20 cellular contexts compared by ENCODE assay signal in the genomic region with DNA sequence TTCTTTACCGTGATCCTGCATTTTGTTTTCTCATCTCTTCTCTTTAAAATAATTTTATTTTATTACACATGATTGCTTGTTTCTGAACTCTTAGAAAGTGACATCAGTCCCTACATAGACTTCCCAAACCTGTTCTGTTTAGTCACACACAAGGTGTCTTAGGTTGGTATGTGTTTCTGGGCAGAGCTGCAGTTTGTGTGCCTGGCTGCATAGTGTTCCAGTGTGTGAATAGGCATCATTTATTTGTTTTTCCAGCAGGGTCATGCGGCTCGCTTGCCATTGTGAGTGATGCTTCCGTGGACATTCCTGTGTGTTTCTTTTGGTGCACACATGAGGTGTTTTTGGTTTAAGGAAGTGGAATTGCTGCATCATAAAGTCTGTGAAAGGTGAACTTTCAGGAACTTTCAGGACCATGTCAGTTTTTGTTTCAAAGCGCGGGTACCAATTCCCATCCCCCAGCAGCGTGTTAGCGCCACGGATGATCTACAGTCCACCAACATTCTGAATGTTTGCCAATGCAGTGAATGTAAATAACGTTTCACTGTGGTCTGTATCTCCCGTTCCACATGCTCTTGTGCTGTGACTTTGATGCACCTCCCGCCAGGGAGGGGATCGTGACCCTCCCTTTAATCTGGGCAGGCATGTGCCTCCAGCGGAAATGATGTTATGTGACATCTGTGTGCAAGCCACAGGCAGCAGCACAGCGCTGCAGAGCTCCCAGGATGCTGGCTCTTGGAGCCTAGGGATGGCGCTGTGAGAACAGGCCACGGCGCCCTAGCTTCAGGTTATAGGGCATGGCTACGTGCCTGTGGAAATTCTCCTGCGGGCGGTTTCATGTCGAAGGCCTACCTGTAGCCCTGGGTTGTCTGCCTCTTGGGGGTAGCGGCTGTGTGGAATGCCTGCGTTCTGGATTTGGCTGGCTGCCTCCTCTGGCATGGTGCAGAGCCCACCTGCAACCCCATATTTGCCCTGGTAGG.
DNase-seq lines count a peak whose midpoint lies in the region; ATAC-seq and TF ChIP-seq lines count a peak whose summit lies in the region.
"Had no signal": no experiment of that assay in that cellular context is flagged by ENCODE, and none has a peak within 500 bp of the region (broad histone marks: within the 10 kb centered on the region; RNA-seq: fewer than 3 reads in every experiment).

No MANE protein-coding gene starts in this region.

- peak; percentile 26 for DNase-seq in NCI-H82 (lab: John Stamatoyannopoulos, UW)
- DNase-seq in NCI-H82 treated with DMSO at 0.1 percent for 48 hours (lab: John Stamatoyannopoulos, UW; ENCODE audit: unreplicated experiment): no peak
- no peak for DNase-seq in T-helper 17 cell
- DNase-seq in epithelial cell of esophagus (ENCODE audit: low read depth): peak; percentile 14
- no peak for DNase-seq in retinal pigment epithelial cell (ENCODE audit: low read depth)
- no peak for DNase-seq in DMS 273 (lab: John Stamatoyannopoulos, UW; ENCODE audit: unreplicated experiment)
- no peak for DNase-seq in NCI-H1930 (lab: John Stamatoyannopoulos, UW)
- DNase-seq in NCI-H1436 (lab: John Stamatoyannopoulos, UW): no peak
- DNase-seq: activated CD4-positive, alpha-beta T cell treated with anti-CD3 and anti-CD28 coated beads for 4 hours; activated gamma-delta T cell; effector CD8-positive, alpha-beta T cell; lower lobe of right lung; NCI-H1694; NCI-H2227 treated with DMSO at 0.1 percent for 48 hours; NK-92 treated with Interleukin-12 subunit alpha and Interleukin-12 subunit beta, amount 100 ng/mL, for 24 hours; ovary; sigmoid colon; stimulated activated naive CD4-positive, alpha-beta T cell treated with Interleukin-2 at 50 U/mL for 16 hours; transverse colon had no signal

- peaks cover 7% of the 10 kb centered on the region for H3K27me3 Mint-ChIP-seq in T-helper 17 cell

- TF ChIP-seq CTCF in epithelial cell of esophagus (IDR thresholded peaks at IDR 0.05; ENCODE audit: insufficient read depth, low read depth, low read length, missing control alignments): no peak
- TF ChIP-seq CTCF in retinal pigment epithelial cell (conservative IDR thresholded peaks at IDR 0.05; ENCODE audit: low read depth, low read length): peak; percentile 23

- no peak overlapping the region for H3K4me3 Mint-ChIP-seq in T-helper 17 cell

- H3K36me3 Mint-ChIP-seq in T-helper 17 cell (ENCODE audit: low read depth): no peaks in the 10 kb centered on the region

- no peaks in the 10 kb centered on the region for H3K9me3 ChIP-seq in T-helper 17 cell (ENCODE audit: control insufficient read depth, low read length, poor library complexity, severe bottlenecking)

- peak overlapping the region; percentile 61 for H3K27ac Mint-ChIP-seq in T-helper 17 cell

- H3K4me1 Mint-ChIP-seq in T-helper 17 cell: no peaks in the 10 kb centered on the region

- H3K4me3 ChIP-seq in epithelial cell of esophagus (ENCODE audit: low read length) (no peak overlapping the region), retinal pigment epithelial cell (ENCODE audit: low read length) (no peak overlapping the region)
- H3K4me3 ChIP-seq: adrenal gland, lower lobe of right lung, ovary, sigmoid colon, transverse colon had no signal

- no peak for ATAC-seq in T-helper 17 cell
- ATAC-seq: lower lobe of right lung had no signal

Comparison
In these comparisons a context has a peak if more than half of its experiments do, and no peak if none do; other contexts are left out.
1. DNase-seq: peak in NCI-H82 (single experiment) and epithelial cell of esophagus (single experiment); none in NCI-H82 treated with DMSO at 0.1 percent for 48 hours (single experiment), T-helper 17 cell (0 of 3), retinal pigment epithelial cell (single experiment), DMS 273 (single experiment), NCI-H1930 (0 of 2) and NCI-H1436 (single experiment).